ENCODE assay signal across 10 cellular contexts in genomic region chr19:7191946-7192691, GRCh38.
A peak's percentile ranks its signal among the peaks of the same experiment; 100 is the strongest.
DNase-seq lines count a peak whose midpoint lies in the region; ATAC-seq and TF ChIP-seq lines count a peak whose summit lies in the region.
"Had no signal": no experiment of that assay in that cellular context is flagged by ENCODE, and none has a peak within 500 bp of the region (broad histone marks: within the 10 kb centered on the region; RNA-seq: fewer than 3 reads in every experiment).

No MANE protein-coding gene starts in this region.

- intact Hi-C loops in Right ventricle myocardium superior (cut with DNase I) = no loop called here

- H3K9me2 ChIP-seq in SU-DHL-6 (replicated peaks; ENCODE audit: insufficient read depth, low read length) = no peaks in the 10 kb centered on the region

- H3K9ac ChIP-seq in SU-DHL-6 (ENCODE audit: low read length) = peak overlapping the region; percentile 52
- H3K9ac ChIP-seq in neural progenitor cell = no peak overlapping the region

- H3K4me1 Mint-ChIP-seq in activated naive CD8-positive, alpha-beta T cell (ENCODE audit: low read depth) = peaks cover 26% of the 10 kb centered on the region
- peaks cover 8% of the 10 kb centered on the region for H3K4me1 Mint-ChIP-seq in neural progenitor cell

- H3K9me3 ChIP-seq in SU-DHL-6 (ENCODE audit: insufficient read depth, low read length) = no peaks in the 10 kb centered on the region
- no peaks in the 10 kb centered on the region for H3K9me3 ChIP-seq in neural progenitor cell (ENCODE audit: low read depth)

- peak overlapping the region; percentile 15 for H2AFZ ChIP-seq in SU-DHL-6 (ENCODE audit: low read depth, low read length, severe bottlenecking)
- no peak overlapping the region for H2AFZ ChIP-seq in neural progenitor cell (replicated peaks)

- H4K20me1 ChIP-seq in SU-DHL-6 (ENCODE audit: low read depth, low read length) (no peaks in the 10 kb centered on the region), neural progenitor cell (ENCODE audit: low read depth) (no peaks in the 10 kb centered on the region)

- peaks cover 17% of the 10 kb centered on the region for H3F3A ChIP-seq in SU-DHL-6 (ENCODE audit: insufficient read depth)
- peaks cover 9% of the 10 kb centered on the region for H3F3A ChIP-seq in neural progenitor cell (ENCODE audit: low read depth)

- H3K36me3 ChIP-seq in SU-DHL-6 (ENCODE audit: low read length) (no peaks in the 10 kb centered on the region), neural progenitor cell (no peaks in the 10 kb centered on the region)

- peak overlapping the region; percentile 25 for H3K4me3 Mint-ChIP-seq in activated naive CD8-positive, alpha-beta T cell
- H3K4me3 Mint-ChIP-seq in neural progenitor cell = no peak overlapping the region

- no peaks in the 10 kb centered on the region for H3K36me3 Mint-ChIP-seq in activated naive CD8-positive, alpha-beta T cell
- no peaks in the 10 kb centered on the region for H3K36me3 Mint-ChIP-seq in neural progenitor cell

- no peak for TF ChIP-seq CTCF in GM20000 (IDR thresholded peaks at IDR 0.05; ENCODE audit: extremely low read depth, missing control alignments)
- no peak for TF ChIP-seq CTCF in SU-DHL-6 (IDR thresholded peaks at IDR 0.05; ENCODE audit: insufficient read depth, low read length, poor library complexity, severe bottlenecking)
- TF ChIP-seq CTCF in neural progenitor cell (IDR thresholded peaks at IDR 0.05) = no peak

- no peaks in the 10 kb centered on the region for H3K4me1 ChIP-seq in neural progenitor cell

- no peaks in the 10 kb centered on the region for H3K27me3 ChIP-seq in SU-DHL-6 (ENCODE audit: low read length)
- H3K27me3 ChIP-seq in neural progenitor cell = no peaks in the 10 kb centered on the region

- peak overlapping the region; percentile 67 for H3K4me2 ChIP-seq in SU-DHL-6 (ENCODE audit: low read depth, low read length, poor library complexity, severe bottlenecking)
- H3K4me2 ChIP-seq in neural progenitor cell = no peak overlapping the region

- H3K27ac ChIP-seq in SU-DHL-6 (ENCODE audit: low read depth, low read length) = peak overlapping the region; percentile 69
- no peak overlapping the region for H3K27ac ChIP-seq in neural progenitor cell

- H3K4me3 ChIP-seq in SU-DHL-6 (ENCODE audit: insufficient read depth, low read length, poor library complexity, severe bottlenecking) (peak overlapping the region; percentile 12), neural progenitor cell (no peak overlapping the region)

- H3K79me2 ChIP-seq in SU-DHL-6 (ENCODE audit: insufficient read depth, low read length) = peaks cover 81% of the 10 kb centered on the region
- H3K79me2 ChIP-seq in neural progenitor cell (ENCODE audit: low read depth) = no peaks in the 10 kb centered on the region

- ATAC-seq in Right ventricle myocardium superior (ENCODE audit: poor library complexity) = no peak
- ATAC-seq in HG03039 (IDR thresholded peaks at IDR 0.05; ENCODE audit: unreplicated experiment) = no peak

- no peaks in the 10 kb centered on the region for H3K27me3 Mint-ChIP-seq in activated naive CD8-positive, alpha-beta T cell
- peaks cover 1% of the 10 kb centered on the region for H3K27me3 Mint-ChIP-seq in neural progenitor cell (ENCODE audit: insufficient read depth, low read depth)

- DNase-seq in GM20000 (ENCODE audit: low spot score) (peak; percentile 65), GM19238 (ENCODE audit: insufficient read length, low spot score) (no peak), Right ventricle myocardium superior (no peak), neural progenitor cell (ENCODE audit: low spot score) (no peak)
- peak; percentile 27 to 69 (median 44) for DNase-seq in stimulated activated naive CD4-positive, alpha-beta T cell (lab: John Stamatoyannopoulos, UW)
- DNase-seq: amygdala, NCI-H1930 had no signal

- H3K27ac Mint-ChIP-seq in activated naive CD8-positive, alpha-beta T cell = peak overlapping the region; percentile 5
- no peak overlapping the region for H3K27ac Mint-ChIP-seq in neural progenitor cell

- H3K9me3 Mint-ChIP-seq in activated naive CD8-positive, alpha-beta T cell (ENCODE audit: low read depth) = no peaks in the 10 kb centered on the region
- H3K9me3 Mint-ChIP-seq in neural progenitor cell = no peaks in the 10 kb centered on the region

Comparison
In these comparisons a context has a peak if more than half of its experiments do, and no peak if none do; other contexts are left out.
1. DNase-seq: peak in GM20000 (single experiment) and stimulated activated naive CD4-positive, alpha-beta T cell (6 of 6); none in GM19238 (single experiment), Right ventricle myocardium superior (single experiment) and neural progenitor cell (single experiment).